In the genomic region with DNA sequence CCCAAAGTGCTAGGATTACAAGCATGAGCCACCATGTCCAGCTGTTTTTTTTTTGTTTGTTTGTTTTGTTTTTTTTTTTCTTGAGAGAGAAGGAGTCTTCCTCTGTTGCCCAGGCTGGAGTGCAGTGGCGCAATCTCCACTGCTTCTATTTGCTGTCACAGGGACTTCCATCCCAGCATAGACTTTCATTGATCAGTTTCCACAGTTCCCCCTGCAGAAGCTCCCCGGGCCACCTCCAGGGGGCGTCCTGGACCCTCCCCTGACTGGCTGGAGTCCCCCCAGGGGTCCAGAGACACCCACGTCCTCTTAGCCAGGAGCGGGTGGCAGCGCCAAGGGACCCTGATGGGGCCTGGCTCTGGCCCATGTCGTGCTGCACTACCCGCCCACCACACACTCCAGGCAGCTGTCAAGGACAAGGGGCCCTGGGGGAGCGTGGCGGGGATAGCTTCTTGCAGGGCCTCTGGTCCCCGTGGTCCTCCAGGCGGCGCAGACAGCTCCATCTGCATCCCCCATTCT, we compare ENCODE assay signal across 1 cellular context.
TF ChIP-seq lines count a peak whose summit lies in the region.

No MANE protein-coding gene starts in this region.

TF ChIP-seq in endothelial cell of umbilical vein, 7 proteins besides CTCF, POLR2A, EP300 and RAD21:
- TF ChIP-seq GATA2 (IDR thresholded peaks at IDR 0.05; ENCODE audit: insufficient read depth, insufficient read length, low read depth, low read length) (no peak), POLR2AphosphoS5 (IDR thresholded peaks at IDR 0.05; ENCODE audit: insufficient read depth, low read depth, low read length) (no peak), MYC (IDR thresholded peaks at IDR 0.05; ENCODE audit: low read depth, low read length) (no peak), EZH2 (IDR thresholded peaks at IDR 0.05; ENCODE audit: borderline replicate concordance, low read depth, low read length, severe bottlenecking) (no peak), JUN (IDR thresholded peaks at IDR 0.05; ENCODE audit: borderline replicate concordance, insufficient read depth, insufficient read length, low read depth) (no peak), FOS (IDR thresholded peaks at IDR 0.05; ENCODE audit: borderline replicate concordance, insufficient read depth, low read length) (no peak), MAX (IDR thresholded peaks at IDR 0.05; ENCODE audit: insufficient read depth, insufficient read length) (no peak)
TF ChIP-seq in endothelial cell of umbilical vein: peak in this region for 0.
